Comparison of ENCODE assay signal across 8 cellular contexts in genomic region chr10:62554632-62555199, GRCh38.
DNase-seq lines count a peak whose midpoint lies in the region; ATAC-seq and TF ChIP-seq lines count a peak whose summit lies in the region.

No MANE protein-coding gene starts in this region.

- no peak overlapping the region for H3K4me3 ChIP-seq in right lobe of liver

- intact Hi-C loops in right lobe of liver (cut with DNase I), result no loop called here

- DNase-seq in A172 (ENCODE audit: low spot score) (peak; percentile 51), ELR (ENCODE audit: low read depth) (peak; percentile 58), NCI-H446 treated with DMSO at 0.1 percent for 48 hours (lab: John Stamatoyannopoulos, UW) (peak; percentile 63), cerebellum (ENCODE audit: low spot score) (peak; percentile 40), right lobe of liver (no peak)
- DNase-seq in activated effector memory CD4-positive, alpha-beta T cell treated with Interleukin-2 at 50 U/mL for 16 hours, result no peak

- H3K27ac ChIP-seq in right lobe of liver, result no peak overlapping the region

- H3K4me1 ChIP-seq in right lobe of liver, result no peaks in the 10 kb centered on the region

- H3K9me3 ChIP-seq in right lobe of liver, result no peaks in the 10 kb centered on the region

- peak; percentile 52 to 75 (median 62) for TF ChIP-seq CTCF in right lobe of liver (IDR thresholded peaks at IDR 0.05)

- peak; percentile 73 for ATAC-seq in HG02588 (IDR thresholded peaks at IDR 0.05; ENCODE audit: unreplicated experiment)
- ATAC-seq in right lobe of liver, result peak; percentile 86 to 95 (median 92)
- ATAC-seq in GM21528 (IDR thresholded peaks at IDR 0.05; ENCODE audit: low FRiP score, unreplicated experiment), result no peak

- 54% methylated on average over 7 of the region's 7 CpGs for WGBS in right lobe of liver (ENCODE audit: insufficient coverage, low coverage, low lambda C conversion rate, missing lambda C conversion rate)

- H3K36me3 ChIP-seq in right lobe of liver, result no peaks in the 10 kb centered on the region

- no peak for TF ChIP-seq POLR2A in right lobe of liver (IDR thresholded peaks at IDR 0.05)

- H3K27me3 ChIP-seq in right lobe of liver, result no peaks in the 10 kb centered on the region

Comparison
In these comparisons a context has a peak if more than half of its experiments do, and no peak if none do; other contexts are left out.
1. DNase-seq: peak in A172 (single experiment), ELR (single experiment), NCI-H446 treated with DMSO at 0.1 percent for 48 hours (single experiment) and cerebellum (single experiment); none in right lobe of liver (0 of 3) and activated effector memory CD4-positive, alpha-beta T cell treated with Interleukin-2 at 50 U/mL for 16 hours (single experiment).